ENCODE assay signal across 8 cellular contexts in the genomic region with DNA sequence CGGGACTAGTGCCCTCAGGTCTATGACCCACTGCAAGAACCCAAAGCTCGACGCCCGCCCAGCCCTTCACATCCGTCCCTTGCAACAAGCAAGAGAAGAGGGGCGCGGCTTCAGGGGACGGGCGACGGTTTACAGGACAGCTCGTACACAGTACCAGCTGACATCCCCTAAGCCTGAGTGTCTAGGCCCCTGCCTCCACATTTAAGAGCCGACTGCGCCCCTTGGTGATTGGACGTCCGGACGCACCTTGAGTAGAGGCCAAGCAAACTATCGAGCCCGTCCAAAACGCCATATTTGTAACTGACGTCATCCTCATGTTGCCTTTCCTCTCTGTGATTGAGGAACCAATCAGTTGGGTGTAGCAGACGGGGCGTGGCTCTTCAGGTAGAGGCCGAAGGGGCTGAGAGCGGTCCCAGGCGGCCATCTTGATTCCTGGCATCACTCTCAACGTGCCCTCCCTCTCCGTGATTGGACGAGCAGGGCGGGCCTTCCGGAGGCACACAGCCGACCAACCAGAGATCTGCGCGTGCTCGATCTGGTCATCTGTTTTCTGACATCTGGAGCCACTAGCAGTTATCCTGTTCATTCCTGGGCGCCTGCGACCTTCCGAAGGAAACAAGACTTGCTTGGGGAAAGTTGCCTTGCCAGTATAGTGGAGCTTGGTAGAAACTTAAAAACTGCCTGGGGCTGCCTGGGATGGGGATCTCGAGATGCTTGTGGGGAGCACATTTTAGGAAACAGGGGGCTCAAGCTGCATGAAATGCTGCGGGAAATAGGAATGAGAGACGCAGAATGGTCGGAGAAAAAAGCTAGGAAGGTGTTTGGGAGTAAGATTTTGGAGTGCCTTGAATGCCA. TPM values are rescaled to one million over a fixed set of nuclear protein-coding genes. Genes with fewer than 3 reads are reported as not detected.
DNase-seq lines count a peak whose midpoint lies in the region; ATAC-seq and TF ChIP-seq lines count a peak whose summit lies in the region.

No MANE protein-coding gene starts in this region.

- H3K4me1 ChIP-seq in left lung = peaks cover 9 to 33% of the 10 kb centered on the region in 2 donors

- intact Hi-C loops in left lung (cut with DNase I) = no loop called here

- no peak for TF ChIP-seq CTCF in left lung (IDR thresholded peaks at IDR 0.05)

- H3K27ac ChIP-seq in left lung = peak overlapping the region; percentile 91 to 93

- H3K36me3 ChIP-seq in left lung = no peaks in the 10 kb centered on the region

- H3K9me3 ChIP-seq in left lung = no peaks in the 10 kb centered on the region

- peak; percentile 93 for ATAC-seq in GM19397 (IDR thresholded peaks at IDR 0.05; ENCODE audit: unreplicated experiment)
- ATAC-seq in HG03565 (IDR thresholded peaks at IDR 0.05; ENCODE audit: unreplicated experiment) = peak; percentile 87
- ATAC-seq in left lung = peak; percentile 96

- no peaks in the 10 kb centered on the region for H3K27me3 ChIP-seq in left lung

- DNase-seq in CD1c-positive myeloid dendritic cell (ENCODE audit: extremely low spot score) (peak; percentile 98), NCI-H748 treated with DMSO at 0.1 percent for 48 hours (lab: John Stamatoyannopoulos, UW) (peak; percentile 95), dermis blood vessel endothelial cell (peak; percentile 99), left lung (peak; percentile 99)
- DNase-seq in activated CD4-positive, alpha-beta T cell treated with anti-CD3 and anti-CD28 coated beads, Interleukin-2, amount 50 U/mL, for 4 hours = peak; percentile 94 to 95
- peak; percentile 94 for DNase-seq in stimulated activated CD4-positive, alpha-beta T cell treated with anti-CD3 and anti-CD28 coated beads, Interleukin-2, amount 100 ng/mL, for 4 hours (ENCODE audit: low read depth)

- H3K4me3 ChIP-seq in left lung = peak overlapping the region; percentile 57 to 66

RNA-seq across cellular contexts. Expression of a gene that starts 4.0 kb away (rescaled TPM):
- total RNA-seq in dermis blood vessel endothelial cell (370 and 518 TPM in 2 replicates), left lung (1,000 to 10,000 TPM; 1,295 to 1,533 TPM)

RNA-seq across cellular contexts. Expression of a gene that starts 23.8 kb away (rescaled TPM):
- total RNA-seq in dermis blood vessel endothelial cell (6.8 and 9.5 TPM in 2 replicates), left lung (1 to 10 TPM; 6.9 TPM)

RNA-seq across cellular contexts. Expression of a gene that starts 52.7 kb away (rescaled TPM):
- 7.4 and 9.7 TPM in 2 replicates for total RNA-seq in dermis blood vessel endothelial cell
- total RNA-seq in left lung = 1 to 10 TPM; 5.5 to 6.0 TPM

Comparison
In these comparisons a context has a peak if more than half of its experiments do, and no peak if none do; other contexts are left out.
1. Peak in every context shown above with its lines: DNase-seq, ATAC-seq, H3K4me3 ChIP-seq and H3K27ac ChIP-seq.